ENCODE assay signal across 1 cellular context in genomic region chr2:1780054-1780453, GRCh38. TPM values are rescaled to one million over a fixed set of nuclear protein-coding genes. Genes with fewer than 3 reads are reported as not detected.
"Had no signal": no experiment of that assay in that cellular context is flagged by ENCODE, and none has a peak within 500 bp of the region (broad histone marks: within the 10 kb centered on the region; RNA-seq: fewer than 3 reads in every experiment).

No MANE protein-coding gene starts in this region.

RNA-seq across cellular contexts. Expression of gene PXDN, which starts 35.7 kb away (rescaled TPM):
- total RNA-seq: OCI-LY7 had no signal
